ENCODE assay signal across 8 cellular contexts in the genomic region with DNA sequence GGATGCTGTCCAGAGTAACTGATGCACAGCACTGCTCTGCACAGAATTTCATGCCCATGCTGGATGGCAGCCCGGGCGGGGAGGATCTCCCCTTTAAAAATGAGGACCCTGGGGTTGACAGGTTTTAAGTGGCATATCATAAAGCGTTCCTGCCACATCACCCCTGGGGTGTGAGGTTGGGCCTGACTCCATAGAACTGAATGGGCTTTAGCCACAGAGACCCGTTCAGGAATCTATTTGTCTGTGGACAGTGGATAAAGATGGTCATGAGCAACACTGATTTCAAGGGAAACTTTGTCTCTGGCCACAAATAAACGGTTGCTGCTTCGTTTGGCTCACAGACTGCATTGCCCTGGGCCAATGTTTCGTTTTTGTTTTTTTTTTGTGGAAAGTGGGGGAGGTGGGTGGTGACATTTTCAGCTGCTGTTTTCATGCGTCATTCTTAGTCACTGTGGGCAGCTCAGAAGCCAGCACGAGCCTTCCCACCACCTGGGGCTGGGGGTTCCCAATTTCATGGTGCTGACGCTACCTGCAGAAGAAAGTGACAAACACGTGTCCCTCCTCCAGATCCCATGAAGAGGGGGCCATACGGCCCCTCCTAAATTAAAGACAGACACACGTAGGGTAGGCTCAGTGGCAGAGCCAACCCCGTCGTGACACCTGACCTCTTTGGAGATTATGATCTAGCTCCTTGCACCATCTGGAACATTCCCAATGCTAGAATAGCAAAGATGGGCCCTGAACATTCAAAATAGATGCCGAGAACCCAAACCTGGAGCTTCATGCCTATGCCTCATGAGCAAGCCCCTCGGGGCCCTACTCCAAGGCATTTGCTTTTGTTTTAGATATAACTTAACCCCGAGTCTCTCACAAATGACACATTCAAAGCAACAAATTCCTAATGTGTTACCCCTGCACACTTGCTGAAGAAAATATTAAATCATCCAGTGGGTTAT. TPM values are rescaled to one million over a fixed set of nuclear protein-coding genes. Genes with fewer than 3 reads are reported as not detected.
DNase-seq lines count a peak whose midpoint lies in the region; ATAC-seq and TF ChIP-seq lines count a peak whose summit lies in the region.

No MANE protein-coding gene starts in this region.

- H3K4me3 Mint-ChIP-seq in Calu3 (ENCODE audit: low read depth, unreplicated experiment): no peak overlapping the region

- DNase-seq in Calu3 (peak; percentile 5), OCI-M1 (lab: John Stamatoyannopoulos, UW) (peak; percentile 26), adipocyte (ENCODE audit: low read depth) (peak; percentile 56), DMS153 (lab: John Stamatoyannopoulos, UW) (no peak), LoVo (ENCODE audit: low spot score) (no peak), SW 1271 (lab: John Stamatoyannopoulos, UW) (no peak), left colon (no peak)
- DNase-seq in stimulated activated CD4-positive, alpha-beta T cell treated with anti-CD3 and anti-CD28 coated beads, Interleukin-12 subunit alpha, Interleukin-12 subunit beta, amount 100 ng/mL, for 24 hours (ENCODE audit: low read depth in 2 of 2): peak; percentile 24 to 54

- no peak overlapping the region for H3K9ac ChIP-seq in adipocyte (ENCODE audit: low read length)

- peaks cover 2% of the 10 kb centered on the region for H3K9me3 Mint-ChIP-seq in Calu3 (ENCODE audit: low read depth, unreplicated experiment)

- no peaks in the 10 kb centered on the region for H3K36me3 ChIP-seq in adipocyte (ENCODE audit: control insufficient read depth, insufficient read depth, low read length, severe bottlenecking)

- H3K27me3 Mint-ChIP-seq in Calu3 (ENCODE audit: unreplicated experiment): peaks cover 89% of the 10 kb centered on the region

- H3K4me3 ChIP-seq in adipocyte (ENCODE audit: low read length): no peak overlapping the region

- no TSS peak for BruUV-seq in Calu3 (replicated peaks; lab: Mats Ljungman, UMichigan)

- peaks cover 6% of the 10 kb centered on the region for H3K9me3 ChIP-seq in adipocyte (ENCODE audit: control insufficient read depth, low read length)

- CTCF ChIA-PET in Calu3 (lab: Charles Lee): no interaction called here

- no peaks in the 10 kb centered on the region for H3K36me3 Mint-ChIP-seq in Calu3 (ENCODE audit: insufficient read depth, unreplicated experiment)

- intact Hi-C loops in Calu3 (cut with micrococcal nuclease; ENCODE audit: unreplicated experiment): no loop called here
- intact Hi-C loops in left colon (cut with DNase I, micrococcal nuclease): no loop called here

- peaks cover 11% of the 10 kb centered on the region for H3K4me1 ChIP-seq in adipocyte (ENCODE audit: control insufficient read depth, insufficient read depth, low read length)

- no peaks in the 10 kb centered on the region for H3K4me1 Mint-ChIP-seq in Calu3 (ENCODE audit: low read depth, unreplicated experiment)

- ATAC-seq in left colon: no peak

- H3K27me3 ChIP-seq in adipocyte (replicated peaks; ENCODE audit: control insufficient read depth, insufficient read depth, low read length): no peaks in the 10 kb centered on the region

- no peak for TF ChIP-seq CTCF in Calu3 (IDR thresholded peaks at IDR 0.05; ENCODE audit: unreplicated experiment)

- no peak overlapping the region for H3K27ac Mint-ChIP-seq in Calu3 (ENCODE audit: unreplicated experiment)

RNA-seq across cellular contexts. Expression of a gene that starts 54.8 kb away (rescaled TPM):
- total RNA-seq in Calu3 (2022): not detected in 2 replicates
- total RNA-seq in left colon: under 1 TPM in 1 of 2 donors, not detected in 1; 0.40 TPM

Comparison
In these comparisons a context has a peak if more than half of its experiments do, and no peak if none do; other contexts are left out.
1. DNase-seq: peak in Calu3 (single experiment), OCI-M1 (single experiment), adipocyte (single experiment) and stimulated activated CD4-positive, alpha-beta T cell treated with anti-CD3 and anti-CD28 coated beads, Interleukin-12 subunit alpha, Interleukin-12 subunit beta, amount 100 ng/mL, for 24 hours (2 of 2); none in DMS153 (single experiment), LoVo (single experiment), SW 1271 (0 of 2) and left colon (0 of 2).